16 cellular contexts compared by ENCODE assay signal in the genomic region with DNA sequence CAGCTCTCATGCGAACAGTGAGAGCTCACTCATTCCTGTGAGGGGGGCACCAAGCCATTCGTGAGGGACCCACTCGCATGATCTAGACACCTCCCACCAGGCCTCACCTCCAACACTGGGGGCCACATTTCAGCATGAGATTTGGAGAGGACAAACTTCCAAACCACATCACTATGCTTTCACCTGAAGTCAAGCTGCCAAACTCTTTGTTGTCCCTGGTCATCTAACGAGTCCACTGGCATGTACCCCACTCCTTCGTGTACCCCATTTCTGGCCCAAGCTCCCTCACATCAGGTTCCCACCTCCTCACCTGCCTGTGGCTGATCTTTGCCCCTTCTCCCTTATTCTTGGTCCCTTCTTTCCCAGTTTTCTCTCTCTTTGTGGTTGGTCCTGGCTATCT.
DNase-seq lines count a peak whose midpoint lies in the region; ATAC-seq, FAIRE-seq and TF ChIP-seq lines count a peak whose summit lies in the region.
"Had no signal": no experiment of that assay in that cellular context is flagged by ENCODE, and none has a peak within 500 bp of the region (broad histone marks: within the 10 kb centered on the region; RNA-seq: fewer than 3 reads in every experiment).

No MANE protein-coding gene starts in this region.

- no peak overlapping the region for H2AFZ ChIP-seq in H1 (ENCODE audit: low read length)

- TF ChIP-seq CTCF in ascending aorta (IDR thresholded peaks at IDR 0.05) (no peak), H1 (IDR thresholded peaks at IDR 0.05; ENCODE audit: control extremely low read depth in 1 of 3, insufficient read depth in 1 of 3, low read depth in 1 of 3, low read length in 3 of 3) (no peak), osteocyte (IDR thresholded peaks at IDR 0.05) (no peak), uterus (IDR thresholded peaks at IDR 0.05) (no peak)

- no peak overlapping the region for H3K23ac ChIP-seq in H1 (ENCODE audit: insufficient read length)

- no peak overlapping the region for H2AK5ac ChIP-seq in H1 (ENCODE audit: low read depth, low read length)

- DNase-seq in ascending aorta (ENCODE audit: low spot score in 2 of 2) (peak in 1 of 2 donors; percentile 46), H1 (ENCODE audit: low read depth in 1 of 2, low spot score in 2 of 2) (peak in 1 of 2 experiments; percentile 24), osteocyte (ENCODE audit: extremely low spot score, unreplicated experiment) (peak; percentile 44), uterus (no peak), dedifferentiated amniotic fluid mesenchymal stem cell (ENCODE audit: extremely low spot score) (no peak)
- no peak for DNase-seq in activated CD4-positive, alpha-beta T cell treated with anti-CD3 and anti-CD28 coated beads for 36 hours
- no peak for DNase-seq in stimulated activated naive CD4-positive, alpha-beta T cell treated with Interleukin-2 at 50 U/mL for 16 hours (lab: John Stamatoyannopoulos, UW)
- DNase-seq: CD8-positive, alpha-beta memory T cell; GOT3; HFFc6; NCI-H1048; NCI-H146; NCI-H226 had no signal

- H3K9ac ChIP-seq in H1 (replicated peaks in 1 of 4; ENCODE audit: extremely low read depth in 1 of 4, low read depth in 3 of 4, low read length in 3 of 4): no peak overlapping the region
- H3K9ac ChIP-seq: BLaER1 had no signal

- no peak for ATAC-seq in activated CD4-positive, alpha-beta T cell treated with anti-CD3 and anti-CD28 coated beads for 36 hours
- ATAC-seq: K562 had no signal

- H3K4me1 ChIP-seq in ascending aorta (peaks cover 12 to 35% of the 10 kb centered on the region in 2 donors), H1 (replicated peaks in 1 of 4; ENCODE audit: control insufficient read depth in 3 of 4, insufficient read depth in 4 of 4, low read length in 3 of 4) (peaks cover 0 to 6% (median 3%) of the 10 kb centered on the region in 4 experiments; a peak in 3 of 7 replicates), uterus (peaks cover 4 to 15% of the 10 kb centered on the region in 2 donors)

- intact Hi-C loops in ascending aorta (cut with DNase I) (no loop called here), uterus (cut with DNase I; ENCODE audit: low total_unique reads) (no loop called here)
- intact Hi-C loops in activated CD4-positive, alpha-beta T cell treated with anti-CD3 and anti-CD28 coated beads for 36 hours (cut with DNase I, micrococcal nuclease): no loop called here

- no peaks in the 10 kb centered on the region for H3K79me2 ChIP-seq in H1 (ENCODE audit: control insufficient read depth in 1 of 2, insufficient read depth in 2 of 2, low read length in 2 of 2)

- no peaks in the 10 kb centered on the region for H3K36me3 Mint-ChIP-seq in osteocyte (ENCODE audit: unreplicated experiment)
- H3K36me3 Mint-ChIP-seq in activated CD4-positive, alpha-beta T cell treated with anti-CD3 and anti-CD28 coated beads for 36 hours (ENCODE audit: low read depth): no peaks in the 10 kb centered on the region
- H3K36me3 Mint-ChIP-seq: CD8-positive, alpha-beta memory T cell had no signal

- H3K27ac ChIP-seq in ascending aorta: peak overlapping the region; percentile 58 to 62
- no peak overlapping the region for H3K27ac ChIP-seq in H1 (ENCODE audit: low read depth, low read length)
- H3K27ac ChIP-seq in uterus: peak overlapping the region; percentile 56 to 59
- H3K27ac ChIP-seq: BLaER1, HL-60 had no signal

- no peak overlapping the region for H3K4me3 Mint-ChIP-seq in osteocyte (ENCODE audit: unreplicated experiment)
- H3K4me3 Mint-ChIP-seq in activated CD4-positive, alpha-beta T cell treated with anti-CD3 and anti-CD28 coated beads for 36 hours: no peak overlapping the region
- H3K4me3 Mint-ChIP-seq: CD8-positive, alpha-beta memory T cell; HFFc6 had no signal

- no peak overlapping the region for H2BK5ac ChIP-seq in H1 (ENCODE audit: low read depth, low read length)

- H3K4ac ChIP-seq in H1 (replicated peaks; ENCODE audit: insufficient read length, low read depth, low read length): no peak overlapping the region

- CTCF ChIA-PET in H1 (lab: Charles Lee; ENCODE audit: partially characterized antibody): interaction anchor here (0.9 kb wide), 1 partner anchor 23 kb away, joined by 4 read pairs; no protein-coding TSS in a partner anchor
- CTCF ChIA-PET in activated CD4-positive, alpha-beta T cell treated with anti-CD3 and anti-CD28 coated beads for 36 hours (lab: Charles Lee): interaction anchor here (0.6 kb wide), 1 partner anchor 215 kb away, joined by 3 read pairs; no protein-coding TSS in a partner anchor

- H3K18ac ChIP-seq in H1 (ENCODE audit: extremely low read depth, low read length): no peak overlapping the region

- H3K27me3 Mint-ChIP-seq in osteocyte (ENCODE audit: unreplicated experiment): peaks cover 2% of the 10 kb centered on the region
- peaks cover 2% of the 10 kb centered on the region for H3K27me3 Mint-ChIP-seq in activated CD4-positive, alpha-beta T cell treated with anti-CD3 and anti-CD28 coated beads for 36 hours

- H3K9me3 ChIP-seq in ascending aorta: no peaks in the 10 kb centered on the region
- no peaks in the 10 kb centered on the region for H3K9me3 ChIP-seq in H1 (ENCODE audit: insufficient read depth in 2 of 2, low read depth in 1 of 2, low read length in 1 of 2)
- H3K9me3 ChIP-seq in uterus: no peaks in the 10 kb centered on the region
- H3K9me3 ChIP-seq: BLaER1 had no signal

- H3K56ac ChIP-seq in H1 (replicated peaks; ENCODE audit: insufficient read length, low read depth, low read length): no peak overlapping the region

- no peak overlapping the region for H3K14ac ChIP-seq in H1 (ENCODE audit: insufficient read length)

- H4K5ac ChIP-seq in H1 (ENCODE audit: insufficient read length, low read depth, low read length): no peak overlapping the region

- peak overlapping the region; percentile 45; the same call in 1 of the 2 replicates for H2BK12ac ChIP-seq in H1 (ENCODE audit: low read depth, low read length)

- no peak overlapping the region for H2BK120ac ChIP-seq in H1 (replicated peaks; ENCODE audit: low read depth, low read length)

- no peak overlapping the region for H3K4me2 ChIP-seq in H1 (ENCODE audit: insufficient read depth in 1 of 2, low read depth in 2 of 2, low read length in 2 of 2)
- H3K4me2 ChIP-seq: BLaER1 had no signal

- H4K8ac ChIP-seq in H1 (ENCODE audit: extremely low read depth, insufficient read depth, low read length): no peak overlapping the region

- H3K4me1 Mint-ChIP-seq in osteocyte (ENCODE audit: unreplicated experiment): peaks cover 5% of the 10 kb centered on the region
- H3K4me1 Mint-ChIP-seq in activated CD4-positive, alpha-beta T cell treated with anti-CD3 and anti-CD28 coated beads for 36 hours: no peaks in the 10 kb centered on the region
- H3K4me1 Mint-ChIP-seq: CD8-positive, alpha-beta memory T cell had no signal

- H4K91ac ChIP-seq in H1 (replicated peaks; ENCODE audit: insufficient read length, low read length): no peak overlapping the region

- TF ChIP-seq RAD21 in H1 (IDR thresholded peaks at IDR 0.05 in 1 of 2, conservative IDR thresholded peaks at IDR 0.05 in 1 of 2; ENCODE audit: low read depth in 2 of 2, low read length in 2 of 2): no peak

- no peak for FAIRE-seq in H1 (lab: Jason Lieb, UNC)
- FAIRE-seq: K562 had no signal

- H2BK15ac ChIP-seq in H1 (ENCODE audit: low read length): no peak overlapping the region

- TF ChIP-seq POLR2A in H1 (IDR thresholded peaks at IDR 0.05; ENCODE audit: control extremely low read depth in 1 of 2, low read depth in 2 of 2, low read length in 2 of 2): no peak
- TF ChIP-seq POLR2A in uterus (IDR thresholded peaks at IDR 0.05): no peak

- H3K79me1 ChIP-seq in H1 (ENCODE audit: low read depth, low read length): no peaks in the 10 kb centered on the region

- no peak overlapping the region for H3K27ac Mint-ChIP-seq in osteocyte (ENCODE audit: unreplicated experiment)
- no peak overlapping the region for H3K27ac Mint-ChIP-seq in activated CD4-positive, alpha-beta T cell treated with anti-CD3 and anti-CD28 coated beads for 36 hours
- H3K27ac Mint-ChIP-seq: CD8-positive, alpha-beta memory T cell; HFFc6 had no signal

- TF ChIP-seq EP300 in H1 (IDR thresholded peaks at IDR 0.05; ENCODE audit: borderline replicate concordance in 1 of 2, low read depth in 2 of 2, low read length in 2 of 2): no peak

- H3K23me2 ChIP-seq in H1 (ENCODE audit: low read depth, low read length): no peaks in the 10 kb centered on the region

- no peak overlapping the region for H2BK20ac ChIP-seq in H1 (ENCODE audit: low read length)

- POLR2A ChIA-PET in H1 (lab: Charles Lee; ENCODE audit: partially characterized antibody): no interaction called here
- POLR2A ChIA-PET in activated CD4-positive, alpha-beta T cell treated with anti-CD3 and anti-CD28 coated beads for 36 hours (lab: Charles Lee): no interaction called here

- no peaks in the 10 kb centered on the region for H4K20me1 ChIP-seq in H1 (replicated peaks in 1 of 2; ENCODE audit: control insufficient read depth in 1 of 2, insufficient read depth in 2 of 2, low read length in 2 of 2)
- H4K20me1 ChIP-seq: BLaER1 had no signal

- no peaks in the 10 kb centered on the region for H3K27me3 ChIP-seq in ascending aorta
- H3K27me3 ChIP-seq in H1 (replicated peaks in 1 of 4; ENCODE audit: control insufficient read depth in 3 of 4, extremely low read depth in 1 of 4, insufficient read depth in 3 of 4, low read length in 3 of 4): no peaks in the 10 kb centered on the region
- H3K27me3 ChIP-seq in uterus: no peaks in the 10 kb centered on the region
- H3K27me3 ChIP-seq: BLaER1 had no signal

- no peaks in the 10 kb centered on the region for H3K36me3 ChIP-seq in ascending aorta
- H3K36me3 ChIP-seq in H1 (ENCODE audit: control insufficient read depth in 2 of 4, insufficient read depth in 4 of 4, low read length in 3 of 4): no peaks in the 10 kb centered on the region
- no peaks in the 10 kb centered on the region for H3K36me3 ChIP-seq in uterus
- H3K36me3 ChIP-seq: BLaER1 had no signal

- WGBS in H1 (ENCODE audit: extremely low coverage in 1 of 2, insufficient coverage in 1 of 2, insufficient read length in 1 of 2, insufficient replicate concordance in 2 of 2, low coverage in 1 of 2, low lambda C conversion rate in 2 of 2, missing lambda C conversion rate in 1 of 2), 2 experiments: 95% methylated on average over 5 of the region's 5 CpGs; no CpG with 5 or more reads in 1 of the 2 experiments

- H3K4me3 ChIP-seq in ascending aorta (no peak overlapping the region), H1 (ENCODE audit: extremely low read depth in 1 of 4, insufficient read depth in 2 of 4, low read depth in 3 of 4, low read length in 4 of 4) (no peak overlapping the region), uterus (no peak overlapping the region)
- H3K4me3 ChIP-seq: BLaER1, K562 had no signal

- H3K9me3 Mint-ChIP-seq in osteocyte (ENCODE audit: unreplicated experiment): no peaks in the 10 kb centered on the region
- H3K9me3 Mint-ChIP-seq in activated CD4-positive, alpha-beta T cell treated with anti-CD3 and anti-CD28 coated beads for 36 hours (ENCODE audit: low read depth): no peaks in the 10 kb centered on the region
- H3K9me3 Mint-ChIP-seq: CD8-positive, alpha-beta memory T cell; HFFc6 had no signal

TF ChIP-seq in H1, 55 proteins besides CTCF, POLR2A, EP300 and RAD21 (continues in another document):
- TF ChIP-seq SP1 (IDR thresholded peaks at IDR 0.05; ENCODE audit: low read depth, low read length) (no peak), CHD2 (IDR thresholded peaks at IDR 0.05; ENCODE audit: low read length) (no peak), SP4 (IDR thresholded peaks at IDR 0.05; ENCODE audit: low read length) (no peak), POU5F1 (IDR thresholded peaks at IDR 0.05; ENCODE audit: low read depth, low read length) (no peak), NRF1 (IDR thresholded peaks at IDR 0.05; ENCODE audit: low read depth, low read length) (no peak)
